ENCODE assay signal across 17 cellular contexts in genomic region chr11:28808771-28809170, GRCh38.
"Had no signal": no experiment of that assay in that cellular context is flagged by ENCODE, and none has a peak within 500 bp of the region (broad histone marks: within the 10 kb centered on the region; RNA-seq: fewer than 3 reads in every experiment).

No MANE protein-coding gene starts in this region.

- H3K4me2 ChIP-seq: hepatocyte had no signal

- H3K9me3 Mint-ChIP-seq: mesothelial cell of epicardium, neural crest cell had no signal

- H3K4me3 ChIP-seq: hepatocyte, testis had no signal

- H3K9me3 ChIP-seq: testis had no signal

- H3K4me3 Mint-ChIP-seq: activated CD4-positive, alpha-beta T cell treated with anti-CD3 and anti-CD28 coated beads for 36 hours; activated CD8-positive, alpha-beta T cell treated with anti-CD3 and anti-CD28 coated beads, Interleukin-2, amount 10 ng/mL, durations not matched to agents 7 days and 5 days; activated T-helper 1 cell treated with anti-CD3 and anti-CD28 coated beads, Interleukin-12 subunit alpha, Interleukin-12 subunit beta, Interleukin-2, Interleukin-4 antibody, amounts not matched to agents 30 ng/mL and 10 ng/mL and 1 ng/mL, durations not matched to agents 14 hours and 24 hours and 36 hours; mesothelial cell of epicardium; neural crest cell; stimulated activated naive CD8-positive, alpha-beta T cell treated with anti-CD3 and anti-CD28 coated beads, Interleukin-15, Interleukin-2, amounts not matched to agents 100 ng/mL and 50 ng/mL, for 24 hours had no signal

- H3K27me3 Mint-ChIP-seq: activated CD4-positive, alpha-beta T cell treated with anti-CD3 and anti-CD28 coated beads for 36 hours; stimulated activated naive CD8-positive, alpha-beta T cell treated with anti-CD3 and anti-CD28 coated beads, Interleukin-15, Interleukin-2, amounts not matched to agents 100 ng/mL and 50 ng/mL, for 24 hours had no signal

- H3K27ac ChIP-seq: hepatocyte, testis, VCaP had no signal

- H3K4me1 Mint-ChIP-seq: activated CD4-positive, alpha-beta T cell treated with anti-CD3 and anti-CD28 coated beads for 36 hours; mesothelial cell of epicardium; neural crest cell had no signal

- DNase-seq: activated CD4-positive, alpha-beta T cell treated with anti-CD3 and anti-CD28 coated beads for 36 hours; activated CD8-positive, alpha-beta memory T cell treated with anti-CD3 and anti-CD28 coated beads, Interleukin-2, amount 50 U/mL, for 48 hours; activated CD8-positive, alpha-beta T cell treated with anti-CD3 and anti-CD28 coated beads, Interleukin-2, amount 10 ng/mL, durations not matched to agents 7 days and 5 days; activated naive CD4-positive, alpha-beta T cell; aorta; kidney glomerular epithelial cell; stimulated activated CD4-positive, alpha-beta T cell treated with anti-CD3 and anti-CD28 coated beads, Interleukin-4, amount 100 ng/mL, for 1 hour; stimulated activated CD8-positive, alpha-beta memory T cell treated with anti-CD3 and anti-CD28 coated beads, Interleukin-4, amount 100 ng/mL, for 48 hours; T1000; testis had no signal

- ATAC-seq: activated CD4-positive, alpha-beta T cell treated with anti-CD3 and anti-CD28 coated beads for 36 hours; activated CD8-positive, alpha-beta T cell treated with anti-CD3 and anti-CD28 coated beads, Interleukin-2, amount 10 ng/mL, durations not matched to agents 7 days and 5 days; sciatic nerve had no signal

- H3K4me1 ChIP-seq: testis had no signal

- H3K27ac Mint-ChIP-seq: activated CD4-positive, alpha-beta T cell treated with anti-CD3 and anti-CD28 coated beads for 36 hours; activated CD8-positive, alpha-beta T cell treated with anti-CD3 and anti-CD28 coated beads, Interleukin-2, amount 10 ng/mL, durations not matched to agents 7 days and 5 days; activated T-helper 1 cell treated with anti-CD3 and anti-CD28 coated beads, Interleukin-12 subunit alpha, Interleukin-12 subunit beta, Interleukin-2, Interleukin-4 antibody, amounts not matched to agents 30 ng/mL and 10 ng/mL and 1 ng/mL, durations not matched to agents 14 hours and 24 hours and 36 hours; mesothelial cell of epicardium; stimulated activated naive CD8-positive, alpha-beta T cell treated with anti-CD3 and anti-CD28 coated beads, Interleukin-15, Interleukin-2, amounts not matched to agents 100 ng/mL and 50 ng/mL, for 24 hours had no signal

- H3K27me3 ChIP-seq: hepatocyte, testis had no signal

- H3K36me3 Mint-ChIP-seq: mesothelial cell of epicardium had no signal
